In genomic region chr4:182448281-182449151, GRCh38 we compare ENCODE assay signal across 8 cellular contexts.
A peak's percentile ranks its signal among the peaks of the same experiment; 100 is the strongest.
DNase-seq lines count a peak whose midpoint lies in the region; ATAC-seq and TF ChIP-seq lines count a peak whose summit lies in the region.

No MANE protein-coding gene starts in this region.

- DNase-seq in CD4-positive, CD25-positive, alpha-beta regulatory T cell, result peak in 1 of 3 donors; percentile 9
- DNase-seq in NT2/D1 (ENCODE audit: low read depth, low spot score) (peak; percentile 72), glutamatergic neuron (peak; percentile 95), neuronal stem cell (ENCODE audit: low spot score) (peak; percentile 90), tibial artery (peak; percentile 83 to 90)
- DNase-seq in activated naive CD8-positive, alpha-beta T cell treated with anti-CD3 and anti-CD28 coated beads for 36 hours, result peak; percentile 57

- peak overlapping the region in 1 of 4 donors; percentile 10 for H3K4me3 Mint-ChIP-seq in CD4-positive, CD25-positive, alpha-beta regulatory T cell
- peak overlapping the region; percentile 71 for H3K4me3 Mint-ChIP-seq in activated naive CD8-positive, alpha-beta T cell treated with anti-CD3 and anti-CD28 coated beads for 36 hours
- peak overlapping the region; percentile 91 for H3K4me3 Mint-ChIP-seq in glutamatergic neuron (ENCODE audit: unreplicated experiment)

- H3K18ac ChIP-seq in neuronal stem cell (ENCODE audit: low read length), result peak overlapping the region; percentile 97

- H3K27me3 Mint-ChIP-seq in CD4-positive, CD25-positive, alpha-beta regulatory T cell, result peaks cover 57% of the 10 kb centered on the region
- peaks cover 77% of the 10 kb centered on the region for H3K27me3 Mint-ChIP-seq in activated naive CD8-positive, alpha-beta T cell treated with anti-CD3 and anti-CD28 coated beads for 36 hours
- peaks cover 5% of the 10 kb centered on the region for H3K27me3 Mint-ChIP-seq in glutamatergic neuron (ENCODE audit: unreplicated experiment)

- H3K4me2 ChIP-seq in neuronal stem cell (ENCODE audit: insufficient read depth, low read length, poor library complexity, severe bottlenecking), result peak overlapping the region; percentile 93

- H3K27ac ChIP-seq in CD4-positive, CD25-positive, alpha-beta regulatory T cell (ENCODE audit: insufficient read depth, low read length, poor library complexity, severe bottlenecking), result no peak overlapping the region
- peak overlapping the region; percentile 86 for H3K27ac ChIP-seq in neuronal stem cell (replicated peaks; ENCODE audit: low read length)
- peak overlapping the region in 1 of 2 donors; percentile 30 for H3K27ac ChIP-seq in tibial artery

- no peak overlapping the region for H4K91ac ChIP-seq in neuronal stem cell (ENCODE audit: low read depth, low read length, poor library complexity)

- H3K23ac ChIP-seq in neuronal stem cell (ENCODE audit: low read depth, low read length, poor library complexity), result peak overlapping the region; percentile 97

- peaks cover 7% of the 10 kb centered on the region for H3K79me1 ChIP-seq in neuronal stem cell (ENCODE audit: low read depth, low read length)

- no peaks in the 10 kb centered on the region for H3K36me3 ChIP-seq in CD4-positive, CD25-positive, alpha-beta regulatory T cell (ENCODE audit: control insufficient read depth, insufficient read depth, low read length)
- H3K36me3 ChIP-seq in NT2/D1 (ENCODE audit: insufficient read depth, insufficient read length, low read length), result no peaks in the 10 kb centered on the region
- peaks cover 0 to 1% of the 10 kb centered on the region in 2 donors for H3K36me3 ChIP-seq in neuronal stem cell (replicated peaks in 1 of 2; ENCODE audit: control insufficient read depth in 2 of 2, insufficient read depth in 2 of 2, low read length in 2 of 2)
- H3K36me3 ChIP-seq in tibial artery, result no peaks in the 10 kb centered on the region

- H3K36me3 Mint-ChIP-seq in CD4-positive, CD25-positive, alpha-beta regulatory T cell, result no peaks in the 10 kb centered on the region
- H3K36me3 Mint-ChIP-seq in activated naive CD8-positive, alpha-beta T cell treated with anti-CD3 and anti-CD28 coated beads for 36 hours, result peaks cover 1% of the 10 kb centered on the region
- no peaks in the 10 kb centered on the region for H3K36me3 Mint-ChIP-seq in glutamatergic neuron (ENCODE audit: unreplicated experiment)

- H3K4ac ChIP-seq in neuronal stem cell (ENCODE audit: low read length), result no peak overlapping the region

- H3K4me3 ChIP-seq in CD4-positive, CD25-positive, alpha-beta regulatory T cell (ENCODE audit: low read depth, low read length), result no peak overlapping the region
- H3K4me3 ChIP-seq in NT2/D1 (ENCODE audit: insufficient read length, low read depth), result peak overlapping the region; percentile 66
- H3K4me3 ChIP-seq in neuronal stem cell (ENCODE audit: low read length in 2 of 2), result peak overlapping the region; percentile 54 to 92
- peak overlapping the region; percentile 51 to 61 for H3K4me3 ChIP-seq in tibial artery

- H2BK5ac ChIP-seq in neuronal stem cell (ENCODE audit: low read length), result peak overlapping the region; percentile 87

- peak overlapping the region; percentile 100 for H2BK15ac ChIP-seq in neuronal stem cell (ENCODE audit: low read length)

- H4K8ac ChIP-seq in neuronal stem cell (ENCODE audit: low read depth, low read length), result peak overlapping the region; percentile 17

- peak overlapping the region; percentile 97 for H2BK120ac ChIP-seq in neuronal stem cell (ENCODE audit: low read depth, low read length)

- ATAC-seq in CD4-positive, CD25-positive, alpha-beta regulatory T cell (ENCODE audit: low read depth in 2 of 2), result peak; percentile 28 to 55
- peak; percentile 93 for ATAC-seq in GM19467 (IDR thresholded peaks at IDR 0.05; ENCODE audit: unreplicated experiment)
- peak; percentile 91 for ATAC-seq in HG03558 (IDR thresholded peaks at IDR 0.05; ENCODE audit: extremely low read depth, unreplicated experiment)

- peak overlapping the region; percentile 99 for H2BK12ac ChIP-seq in neuronal stem cell (ENCODE audit: low read length)

- peaks cover 0 to 7% (median 0%) of the 10 kb centered on the region in 7 donors for H3K9me3 Mint-ChIP-seq in CD4-positive, CD25-positive, alpha-beta regulatory T cell
- H3K9me3 Mint-ChIP-seq in activated naive CD8-positive, alpha-beta T cell treated with anti-CD3 and anti-CD28 coated beads for 36 hours, result peaks cover 3% of the 10 kb centered on the region
- H3K9me3 Mint-ChIP-seq in glutamatergic neuron (ENCODE audit: unreplicated experiment), result peaks cover 7% of the 10 kb centered on the region

- peaks cover 38% of the 10 kb centered on the region for H3K27me3 ChIP-seq in CD4-positive, CD25-positive, alpha-beta regulatory T cell (ENCODE audit: control insufficient read depth, insufficient read depth, low read length)
- peaks cover 17% of the 10 kb centered on the region for H3K27me3 ChIP-seq in NT2/D1 (ENCODE audit: insufficient read depth, insufficient read length)
- H3K27me3 ChIP-seq in neuronal stem cell (ENCODE audit: control insufficient read depth in 3 of 3, insufficient read depth in 3 of 3, low read depth in 1 of 3, low read length in 3 of 3), result no peaks in the 10 kb centered on the region
- H3K27me3 ChIP-seq in tibial artery, result peaks cover 0 to 57% of the 10 kb centered on the region in 2 donors

- peak overlapping the region; percentile 76 for H3K9ac ChIP-seq in NT2/D1 (ENCODE audit: insufficient read length, low read depth)
- H3K9ac ChIP-seq in neuronal stem cell (ENCODE audit: low read depth, low read length, poor library complexity), result peak overlapping the region; percentile 99

- peak overlapping the region; percentile 97 for H3K14ac ChIP-seq in neuronal stem cell (ENCODE audit: low read length)

- H3K4me1 ChIP-seq in CD4-positive, CD25-positive, alpha-beta regulatory T cell (ENCODE audit: control insufficient read depth, insufficient read depth, low read length, poor library complexity, severe bottlenecking), result peaks cover 8% of the 10 kb centered on the region
- H3K4me1 ChIP-seq in NT2/D1 (ENCODE audit: insufficient read depth, insufficient read length) (no peaks in the 10 kb centered on the region), neuronal stem cell (ENCODE audit: control insufficient read depth in 2 of 2, insufficient read depth in 1 of 2, low read depth in 1 of 2, low read length in 2 of 2) (peaks cover 2 to 7% of the 10 kb centered on the region in 2 donors), tibial artery (peaks cover 0 to 17% (median 15%) of the 10 kb centered on the region in 4 donors)

- no peaks in the 10 kb centered on the region for H3K9me3 ChIP-seq in CD4-positive, CD25-positive, alpha-beta regulatory T cell (ENCODE audit: control insufficient read depth in 2 of 2, low read length in 2 of 2)
- no peaks in the 10 kb centered on the region for H3K9me3 ChIP-seq in NT2/D1 (ENCODE audit: insufficient read depth, low read length)
- H3K9me3 ChIP-seq in neuronal stem cell (replicated peaks in 1 of 2; ENCODE audit: control insufficient read depth in 2 of 2, insufficient read depth in 1 of 2, low read depth in 1 of 2, low read length in 2 of 2), result no peaks in the 10 kb centered on the region
- H3K9me3 ChIP-seq in tibial artery, result no peaks in the 10 kb centered on the region

- TF ChIP-seq CTCF in glutamatergic neuron (IDR thresholded peaks at IDR 0.05; ENCODE audit: partially characterized antibody, unreplicated experiment) (no peak), tibial artery (IDR thresholded peaks at IDR 0.05) (no peak)

- peaks cover 10 to 19% (median 13%) of the 10 kb centered on the region in 4 donors for H3K4me1 Mint-ChIP-seq in CD4-positive, CD25-positive, alpha-beta regulatory T cell
- H3K4me1 Mint-ChIP-seq in activated naive CD8-positive, alpha-beta T cell treated with anti-CD3 and anti-CD28 coated beads for 36 hours, result peaks cover 13% of the 10 kb centered on the region
- H3K4me1 Mint-ChIP-seq in glutamatergic neuron (ENCODE audit: low read depth, unreplicated experiment), result peaks cover 15% of the 10 kb centered on the region

- no peak overlapping the region for H3K27ac Mint-ChIP-seq in CD4-positive, CD25-positive, alpha-beta regulatory T cell
- no peak overlapping the region for H3K27ac Mint-ChIP-seq in activated naive CD8-positive, alpha-beta T cell treated with anti-CD3 and anti-CD28 coated beads for 36 hours
- H3K27ac Mint-ChIP-seq in glutamatergic neuron (ENCODE audit: unreplicated experiment), result peak overlapping the region; percentile 75

- peak overlapping the region; percentile 94 for H2AFZ ChIP-seq in neuronal stem cell (ENCODE audit: low read length)

- H2AK5ac ChIP-seq in neuronal stem cell (ENCODE audit: low read depth, low read length), result peak overlapping the region; percentile 37

- intact Hi-C loops in tibial artery (cut with DNase I; ENCODE audit: low total_unique reads), result no loop called here

- no CpG with 5 or more reads among the region's 113 CpGs for WGBS in neuronal stem cell (ENCODE audit: extremely low coverage in 2 of 2, insufficient read length in 2 of 2, insufficient replicate concordance in 1 of 2), 2 donors

Comparison
In these comparisons a context has a peak if more than half of its experiments do, and no peak if none do; other contexts are left out.
1. ATAC-seq: peak in every context shown above with its lines; median percentile 93 in GM19467; 91 in HG03558; 42 in CD4-positive, CD25-positive, alpha-beta regulatory T cell.